Comparison of ENCODE assay signal across 9 cellular contexts in the genomic region with DNA sequence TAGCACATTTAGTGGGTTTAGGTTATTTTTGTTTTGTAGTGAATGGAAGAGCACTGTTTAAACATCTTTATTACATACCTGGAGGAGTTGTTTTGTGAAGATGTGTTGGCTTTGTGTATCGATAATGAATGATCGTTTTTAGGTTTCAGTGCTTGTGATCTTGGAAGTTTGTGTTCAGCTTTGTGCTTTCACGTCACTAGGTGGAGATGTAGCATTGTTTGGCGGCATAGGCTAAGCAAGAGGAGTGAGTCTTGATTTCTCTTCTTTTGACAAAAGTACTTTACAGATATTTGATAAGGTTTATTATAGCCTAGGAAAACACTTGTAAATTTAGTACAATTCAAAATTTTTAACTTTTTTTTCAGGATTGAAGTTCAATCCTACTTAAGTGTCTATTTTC. TPM values are rescaled to one million over a fixed set of nuclear protein-coding genes. Genes with fewer than 3 reads are reported as not detected.
DNase-seq lines count a peak whose midpoint lies in the region; ATAC-seq and TF ChIP-seq lines count a peak whose summit lies in the region.
"Had no signal": no experiment of that assay in that cellular context is flagged by ENCODE, and none has a peak within 500 bp of the region (broad histone marks: within the 10 kb centered on the region; RNA-seq: fewer than 3 reads in every experiment).

No MANE protein-coding gene starts in this region.

- H3K4me2 ChIP-seq in Loucy (ENCODE audit: low read depth, low read length, poor library complexity, severe bottlenecking) = no peak overlapping the region

- no peak overlapping the region for H3K9ac ChIP-seq in Loucy (ENCODE audit: low read depth, low read length, poor library complexity, severe bottlenecking)

- no peaks in the 10 kb centered on the region for H3K27me3 Mint-ChIP-seq in brain

- H4K20me1 ChIP-seq in Loucy (ENCODE audit: insufficient read depth, low read length, poor library complexity, severe bottlenecking) = no peaks in the 10 kb centered on the region

- H3K27ac Mint-ChIP-seq in brain = peak overlapping the region in 2 of 5 experiments; percentile 19 to 28

- H3K4me1 Mint-ChIP-seq in brain = peaks cover 12% of the 10 kb centered on the region

- peaks cover 45% of the 10 kb centered on the region for H3K36me3 Mint-ChIP-seq in brain

- no peaks in the 10 kb centered on the region for H3K9me3 Mint-ChIP-seq in brain

- peak; percentile 20 for DNase-seq in G401 (ENCODE audit: low spot score)
- DNase-seq in medulla oblongata (ENCODE audit: extremely low spot score) = peak; percentile 53
- DNase-seq in activated CD8-positive, alpha-beta memory T cell treated with anti-CD3 and anti-CD28 coated beads for 24 hours = no peak
- DNase-seq: effector CD4-positive, alpha-beta T cell had no signal

- H3F3A ChIP-seq in Loucy (ENCODE audit: low read depth) = no peaks in the 10 kb centered on the region

- no peaks in the 10 kb centered on the region for H3K9me2 ChIP-seq in Loucy (replicated peaks; ENCODE audit: low read depth, low read length)

- no peaks in the 10 kb centered on the region for H3K4me1 ChIP-seq in Loucy (ENCODE audit: insufficient read depth, low read length, poor library complexity, severe bottlenecking)

- H3K4me3 Mint-ChIP-seq in brain = peak overlapping the region in 1 of 5 experiments; percentile 38

- H3K36me3 ChIP-seq in Loucy (ENCODE audit: insufficient read depth, low read length) = no peaks in the 10 kb centered on the region; the same call in 1 of the 2 replicates

- no peaks in the 10 kb centered on the region for H3K79me2 ChIP-seq in Loucy (ENCODE audit: insufficient read depth, low read length)

- H3K9me3 ChIP-seq in Loucy (ENCODE audit: insufficient read depth, low read depth, low read length) = no peaks in the 10 kb centered on the region

- TF ChIP-seq CTCF in Loucy (conservative IDR thresholded peaks at IDR 0.05; ENCODE audit: low read length) (peak; percentile 46), brain (conservative IDR thresholded peaks at IDR 0.05) (peak; percentile 54 to 68)

- H2AFZ ChIP-seq in Loucy (ENCODE audit: low read length) = no peak overlapping the region

- H3K27me3 ChIP-seq in Loucy (ENCODE audit: insufficient read depth, low read length, poor library complexity, severe bottlenecking) = no peaks in the 10 kb centered on the region

- ATAC-seq in GM21528 (IDR thresholded peaks at IDR 0.05; ENCODE audit: low FRiP score, unreplicated experiment) = no peak
- ATAC-seq in GM19397 (IDR thresholded peaks at IDR 0.05; ENCODE audit: unreplicated experiment) = no peak
- no peak for ATAC-seq in GM18519 (IDR thresholded peaks at IDR 0.05; ENCODE audit: low FRiP score, unreplicated experiment)

- in situ Hi-C loops in G401 (cut with HindIII; ENCODE audit: low sequenced_read_pairs) = no loop called here

- H3K4me3 ChIP-seq in Loucy (ENCODE audit: low read length, poor library complexity, severe bottlenecking) = no peak overlapping the region

RNA-seq across cellular contexts. Expression of a gene that starts 50.4 kb away (rescaled TPM):
- total RNA-seq in G401 (2014; rRNA removed; shearing (Covaris generic)) = 21.7 and 27.8 TPM in 2 replicates
- polyA plus RNA-seq in brain (ENCODE audit: insufficient read depth, low read depth, low replicate concordance) = 5.9 TPM
